ENCODE assay signal across 21 cellular contexts in genomic region chr4:68724426-68724825, GRCh38. TPM values are rescaled to one million over a fixed set of nuclear protein-coding genes. Genes with fewer than 3 reads are reported as not detected.
"Had no signal": no experiment of that assay in that cellular context is flagged by ENCODE, and none has a peak within 500 bp of the region (broad histone marks: within the 10 kb centered on the region; RNA-seq: fewer than 3 reads in every experiment).

No MANE protein-coding gene starts in this region.

- DNase-seq: activated CD4-positive, alpha-beta T cell treated with anti-CD3 and anti-CD28 coated beads, Interleukin-2, amount 10 ng/mL, durations not matched to agents 7 days and 5 days; activated CD4-positive, CD25-positive, alpha-beta regulatory T cell; activated effector memory CD4-positive, alpha-beta T cell treated with Interleukin-2 at 50 U/mL for 16 hours; activated T-cell treated with anti-CD3 and anti-CD28 coated beads for 4 hours; anterior cingulate cortex; dorsolateral prefrontal cortex; glutamatergic neuron; left cardiac atrium; mammary epithelial cell; nucleus accumbens; stimulated activated naive CD4-positive, alpha-beta T cell treated with Interleukin-2 at 50 U/mL for 16 hours had no signal

- H3K27ac ChIP-seq: dorsolateral prefrontal cortex, right atrium auricular region had no signal

- H3K4me1 ChIP-seq: right atrium auricular region had no signal

- H3K4me1 Mint-ChIP-seq: activated CD4-positive, alpha-beta T cell treated with anti-CD3 and anti-CD28 coated beads, Interleukin-2, amount 10 ng/mL, durations not matched to agents 7 days and 5 days had no signal

- ATAC-seq: activated naive CD4-positive, alpha-beta T cell treated with anti-CD3 and anti-CD28 coated beads, Interleukin-2, amount 50 U/mL, for 72 hours; esophagus mucosa; left cardiac atrium; natural killer cell treated with Interleukin-12 subunit alpha and Interleukin-12 subunit beta and Interleukin-15 and Interleukin-18, amount 100 ng/mL, for 72 hours had no signal

- H3K9me3 ChIP-seq: right atrium auricular region had no signal

- H3K36me3 Mint-ChIP-seq: natural killer cell treated with Interleukin-12 subunit alpha and Interleukin-12 subunit beta and Interleukin-15 and Interleukin-18, amount 100 ng/mL, for 72 hours had no signal

- H3K27me3 Mint-ChIP-seq: activated CD4-positive, alpha-beta T cell treated with anti-CD3 and anti-CD28 coated beads, Interleukin-2, amount 10 ng/mL, durations not matched to agents 7 days and 5 days; natural killer cell treated with Interleukin-12 subunit alpha and Interleukin-12 subunit beta and Interleukin-15 and Interleukin-18, amount 100 ng/mL, for 72 hours had no signal

- H3K4me3 Mint-ChIP-seq: activated CD4-positive, alpha-beta T cell treated with anti-CD3 and anti-CD28 coated beads, Interleukin-2, amount 10 ng/mL, durations not matched to agents 7 days and 5 days; natural killer cell treated with Interleukin-12 subunit alpha and Interleukin-12 subunit beta and Interleukin-15 and Interleukin-18, amount 100 ng/mL, for 72 hours; T-helper 1 cell treated with Interleukin-12 subunit alpha and Interleukin-12 subunit beta and Interleukin-4 antibody, amounts not matched to agents 30 μg/mL and 1 μg/mL, for 36 hours had no signal

- H3K27me3 ChIP-seq: dorsolateral prefrontal cortex, right atrium auricular region had no signal

- H3K9me3 Mint-ChIP-seq: T-helper 1 cell treated with Interleukin-12 subunit alpha and Interleukin-12 subunit beta and Interleukin-4 antibody, amounts not matched to agents 30 μg/mL and 1 μg/mL, for 36 hours had no signal

- H3K27ac Mint-ChIP-seq: activated CD4-positive, alpha-beta T cell treated with anti-CD3 and anti-CD28 coated beads, Interleukin-2, amount 10 ng/mL, durations not matched to agents 7 days and 5 days; natural killer cell treated with Interleukin-12 subunit alpha and Interleukin-12 subunit beta and Interleukin-15 and Interleukin-18, amount 100 ng/mL, for 72 hours; T-helper 1 cell treated with Interleukin-12 subunit alpha and Interleukin-12 subunit beta and Interleukin-4 antibody, amounts not matched to agents 30 μg/mL and 1 μg/mL, for 36 hours had no signal

- H3K36me3 ChIP-seq: right atrium auricular region had no signal

- H3K4me3 ChIP-seq: dorsolateral prefrontal cortex, right atrium auricular region, smooth muscle cell had no signal

RNA-seq across cellular contexts. Expression of gene UGT2B15, which starts 54.0 kb away (rescaled TPM):
- total RNA-seq: activated CD4-positive, alpha-beta T cell treated with anti-CD3 and anti-CD28 coated beads, Interleukin-2, amount 10 ng/mL, durations not matched to agents 7 days and 5 days; activated CD8-positive, alpha-beta memory T cell treated with anti-CD3 and anti-CD28 coated beads for 36 hours; activated naive CD4-positive, alpha-beta T cell treated with anti-CD3 and anti-CD28 coated beads, Interleukin-2, amount 50 U/mL, for 72 hours; chondrocyte; dorsolateral prefrontal cortex; esophagus mucosa; left cardiac atrium; mammary epithelial cell; natural killer cell treated with Interleukin-12 subunit alpha and Interleukin-12 subunit beta and Interleukin-15 and Interleukin-18, amount 100 ng/mL, for 72 hours; posterior vena cava; right atrium auricular region; smooth muscle cell; temporal lobe had no signal
